In the genomic region with DNA sequence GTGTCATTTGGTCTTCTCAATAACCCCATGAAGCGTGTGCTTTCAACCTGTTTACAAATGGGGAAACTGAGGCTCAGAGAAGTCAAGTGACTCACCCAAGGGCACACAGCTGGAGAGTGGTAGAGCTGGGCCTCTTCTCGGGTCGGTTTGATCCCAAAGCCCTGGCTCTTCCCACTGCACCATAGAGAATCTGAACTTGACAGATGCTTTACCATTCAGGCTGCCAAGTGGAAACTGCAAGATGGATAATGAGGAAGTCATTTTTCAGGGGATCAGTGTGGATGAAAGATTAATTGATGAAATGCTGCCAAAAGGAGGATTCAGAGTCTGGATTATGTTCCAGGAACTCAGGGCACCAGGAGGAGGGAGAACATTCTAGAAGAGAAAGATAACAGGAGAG, we compare ENCODE assay signal across 22 cellular contexts.
"Had no signal": no experiment of that assay in that cellular context is flagged by ENCODE, and none has a peak within 500 bp of the region (broad histone marks: within the 10 kb centered on the region; RNA-seq: fewer than 3 reads in every experiment).

No MANE protein-coding gene starts in this region.

- H3K79me2 ChIP-seq: hepatocyte had no signal

- H3K4me2 ChIP-seq: hepatocyte had no signal

- H3K36me3 ChIP-seq: gastroesophageal sphincter, heart left ventricle, left lung, ovary, sigmoid colon, spleen, tibial artery had no signal

- H2AFZ ChIP-seq: hepatocyte had no signal

- H3K4me3 ChIP-seq: dorsolateral prefrontal cortex, gastroesophageal sphincter, heart left ventricle, hepatocyte, left lung, mucosa of descending colon, ovary, psoas muscle, sigmoid colon, spleen, testis, tibial artery had no signal

- ATAC-seq: foreskin keratinocyte; gastroesophageal sphincter; left lung; stimulated activated memory B cell treated with anti-CD40 and anti-IgM and Interleukin-4, amounts not matched to agents 10 μg/mL and 1 μg/mL and 100 μg/mL, for 72 hours; stimulated activated naive CD8-positive, alpha-beta T cell treated with anti-CD3 and anti-CD28 coated beads, Interleukin-15, Interleukin-2, amounts not matched to agents 100 U/mL and 50 U/mL, for 24 hours had no signal

- H3K9me3 ChIP-seq: gastroesophageal sphincter, heart left ventricle, left lung, mucosa of descending colon, ovary, psoas muscle, sigmoid colon, spleen, testis, tibial artery had no signal

- DNase-seq: effector CD4-positive, alpha-beta T cell; foreskin keratinocyte; heart left ventricle; left cardiac atrium; left lung; mesenchymal stem cell; mucosa of descending colon; naive B cell; nucleus accumbens; ovary; psoas muscle; right cardiac atrium; sigmoid colon; spleen; stimulated activated CD4-positive, alpha-beta T cell treated with anti-CD3 and anti-CD28 coated beads, Interleukin-4, amount 100 ng/mL, for 4 hours; stimulated activated naive CD8-positive, alpha-beta T cell treated with anti-CD3 and anti-CD28 coated beads, Interleukin-15, Interleukin-2, amounts not matched to agents 100 U/mL and 50 U/mL, for 24 hours; testis; tibial artery had no signal

- H3K27ac ChIP-seq: foreskin keratinocyte, gastroesophageal sphincter, heart left ventricle, hepatocyte, left lung, ovary, psoas muscle, spleen, testis, tibial artery had no signal

- H3K27me3 ChIP-seq: dorsolateral prefrontal cortex, gastroesophageal sphincter, heart left ventricle, hepatocyte, left lung, ovary, sigmoid colon, spleen, testis, tibial artery had no signal

- H3K4me1 ChIP-seq: foreskin keratinocyte, heart left ventricle, left lung had no signal
